In genomic region chr10:78433063-78433717, GRCh38 we compare ENCODE assay signal across 17 cellular contexts.
A peak's percentile ranks its signal among the peaks of the same experiment; 100 is the strongest.
DNase-seq lines count a peak whose midpoint lies in the region; ATAC-seq and TF ChIP-seq lines count a peak whose summit lies in the region.
"Had no signal": no experiment of that assay in that cellular context is flagged by ENCODE, and none has a peak within 500 bp of the region (broad histone marks: within the 10 kb centered on the region; RNA-seq: fewer than 3 reads in every experiment).

No MANE protein-coding gene starts in this region.

- no peaks in the 10 kb centered on the region for H3K27me3 ChIP-seq in WERI-Rb-1 (ENCODE audit: insufficient read depth, low read depth, severe bottlenecking)
- H3K27me3 ChIP-seq: uterus had no signal

- intact Hi-C loops in cardiac septum (cut with DNase I) (no loop called here), posterior vena cava (cut with DNase I) (no loop called here)

- no peak for TF ChIP-seq CTCF in WERI-Rb-1 (IDR thresholded peaks at IDR 0.05; ENCODE audit: low read depth, low read length)

- H3K27ac ChIP-seq in WERI-Rb-1, result peak overlapping the region; percentile 97
- H3K27ac ChIP-seq: GM23248, parathyroid adenoma, uterus had no signal

- peaks cover 4% of the 10 kb centered on the region for H3K9me3 ChIP-seq in WERI-Rb-1 (ENCODE audit: severe bottlenecking)
- H3K9me3 ChIP-seq: uterus had no signal

- H3K4me3 ChIP-seq in WERI-Rb-1 (ENCODE audit: low read depth, low read length), result no peak overlapping the region
- H3K4me3 ChIP-seq: GM23248, uterus had no signal

- DNase-seq in ELF-1 (ENCODE audit: low read depth, low spot score) (peak; percentile 77), WERI-Rb-1 (peak; percentile 93), cardiac septum (ENCODE audit: low spot score) (peak; percentile 46), posterior vena cava (ENCODE audit: low spot score) (peak; percentile 80)
- DNase-seq in stimulated activated CD4-positive, alpha-beta T cell treated with anti-CD3 and anti-CD28 coated beads, Interleukin-1b, Interleukin-23, amount 100 ng/mL, for 48 hours, result no peak
- DNase-seq: activated CD4-positive, alpha-beta T cell treated with anti-CD3 and anti-CD28 coated beads for 48 hours; activated naive CD4-positive, alpha-beta T cell treated with anti-CD3 and anti-CD28 coated beads, Interleukin-2, amount 10 ng/mL, durations not matched to agents 7 days and 5 days; cortex of kidney; GM23248; kidney; stimulated activated CD4-positive, alpha-beta T cell treated with anti-CD3 and anti-CD28 coated beads, Interleukin-15, amount 100 ng/mL, for 24 hours; stimulated activated naive CD8-positive, alpha-beta T cell treated with anti-CD3 and anti-CD28 coated beads, Interleukin-15, Interleukin-2, amounts not matched to agents 100 U/mL and 50 U/mL, for 24 hours; uterus had no signal

- ATAC-seq in HG03108 (IDR thresholded peaks at IDR 0.05; ENCODE audit: unreplicated experiment) (no peak), GM21423 (IDR thresholded peaks at IDR 0.05; ENCODE audit: unreplicated experiment) (no peak), HG03520 (IDR thresholded peaks at IDR 0.05; ENCODE audit: unreplicated experiment) (no peak)
- ATAC-seq: stimulated activated naive CD8-positive, alpha-beta T cell treated with anti-CD3 and anti-CD28 coated beads, Interleukin-15, Interleukin-2, amounts not matched to agents 100 U/mL and 50 U/mL, for 24 hours had no signal

- no peaks in the 10 kb centered on the region for H3K36me3 ChIP-seq in WERI-Rb-1
- H3K36me3 ChIP-seq: uterus had no signal
